ENCODE assay signal across 1 cellular context in the genomic region with DNA sequence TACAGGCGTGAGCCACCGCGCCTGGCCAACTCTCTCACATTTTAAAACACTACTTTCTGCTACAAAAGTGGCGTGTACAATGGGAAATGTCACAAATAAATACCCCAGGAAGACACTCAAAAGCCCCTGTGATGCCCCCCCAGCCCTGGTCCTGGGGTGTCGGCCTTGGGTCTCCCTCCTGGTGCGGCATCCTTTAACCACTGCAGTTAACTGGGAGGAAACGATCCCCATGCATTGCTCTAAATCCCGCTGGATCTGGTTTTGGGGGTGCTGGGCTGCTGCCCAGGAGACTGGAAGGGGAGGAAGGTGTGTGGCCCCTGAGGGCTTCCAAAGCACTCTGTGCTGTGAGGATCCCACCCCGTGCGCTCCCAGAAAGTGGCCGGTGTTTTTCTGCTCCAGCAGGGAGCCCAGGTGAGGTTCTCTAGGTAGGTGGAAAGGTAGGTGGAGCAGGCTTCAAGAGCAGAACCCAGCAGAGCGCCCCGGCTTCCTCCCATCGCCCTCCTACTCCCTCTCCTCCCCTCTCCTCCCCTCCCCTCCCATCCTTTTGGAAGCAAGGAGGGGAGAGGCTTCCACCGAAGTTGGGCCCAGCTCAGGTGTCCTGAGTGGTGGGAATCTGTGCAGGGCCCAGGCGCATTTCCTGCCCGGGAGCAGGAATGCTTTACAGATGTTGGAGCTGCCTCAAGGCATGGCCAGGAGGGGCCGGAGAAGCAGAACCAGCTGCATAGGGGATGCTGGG.
TF ChIP-seq lines count a peak whose summit lies in the region.

No MANE protein-coding gene starts in this region.

TF ChIP-seq in GM23338, 12 proteins besides CTCF, POLR2A, EP300 and RAD21 (continued from another document):
- TF ChIP-seq, protein P1, sequence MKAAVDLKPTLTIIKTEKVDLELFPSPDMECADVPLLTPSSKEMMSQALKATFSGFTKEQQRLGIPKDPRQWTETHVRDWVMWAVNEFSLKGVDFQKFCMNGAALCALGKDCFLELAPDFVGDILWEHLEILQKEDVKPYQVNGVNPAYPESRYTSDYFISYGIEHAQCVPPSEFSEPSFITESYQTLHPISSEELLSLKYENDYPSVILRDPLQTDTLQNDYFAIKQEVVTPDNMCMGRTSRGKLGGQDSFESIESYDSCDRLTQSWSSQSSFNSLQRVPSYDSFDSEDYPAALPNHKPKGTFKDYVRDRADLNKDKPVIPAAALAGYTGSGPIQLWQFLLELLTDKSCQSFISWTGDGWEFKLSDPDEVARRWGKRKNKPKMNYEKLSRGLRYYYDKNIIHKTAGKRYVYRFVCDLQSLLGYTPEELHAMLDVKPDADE (IDR thresholded peaks at IDR 0.05): no peak
- no peak for TF ChIP-seq EZH2 (IDR thresholded peaks at IDR 0.05; ENCODE audit: low read depth, unreplicated experiment)
